In genomic region chr5:52800394-52801213, GRCh38 we compare ENCODE assay signal across 8 cellular contexts. TPM values are rescaled to one million over a fixed set of nuclear protein-coding genes. Genes with fewer than 3 reads are reported as not detected.
A peak's percentile ranks its signal among the peaks of the same experiment; 100 is the strongest.
DNase-seq lines count a peak whose midpoint lies in the region; ATAC-seq, FAIRE-seq and TF ChIP-seq lines count a peak whose summit lies in the region.

No MANE protein-coding gene starts in this region.

- H3K4me1 ChIP-seq in cardiac muscle cell (ENCODE audit: low read depth) (peaks cover 30% of the 10 kb centered on the region), ovary (ENCODE audit: insufficient read depth) (peaks cover 4% of the 10 kb centered on the region)

- peak overlapping the region; percentile 94 for H3K27ac ChIP-seq in cardiac muscle cell
- H3K27ac ChIP-seq in ovary: peak overlapping the region; percentile 90

- H3K4me3 ChIP-seq in cardiac muscle cell (peak overlapping the region; percentile 73), ovary (peak overlapping the region; percentile 49)

- H3K9me3 ChIP-seq in cardiac muscle cell (ENCODE audit: low read depth): no peaks in the 10 kb centered on the region
- no peaks in the 10 kb centered on the region for H3K9me3 ChIP-seq in ovary

- TF ChIP-seq CTCF in cardiac muscle cell (IDR thresholded peaks at IDR 0.05; ENCODE audit: low read depth, low read length) (no peak), ovary (IDR thresholded peaks at IDR 0.05) (peak in 1 of 3 donors; percentile 16)

- intact Hi-C loops in ovary (cut with DNase I): no loop called here

- H3K27me3 ChIP-seq in cardiac muscle cell: no peaks in the 10 kb centered on the region
- H3K27me3 ChIP-seq in ovary: no peaks in the 10 kb centered on the region

- TF ChIP-seq POLR2A in ovary (IDR thresholded peaks at IDR 0.05): no peak

- no peak for FAIRE-seq in urothelium cell line (lab: Jason Lieb, UNC)

- WGBS in ovary, 3 donors: 1 to 3% (median 2%) methylated on average over 28 to 31 of the region's 31 CpGs

- DNase-seq in COR-L47 (lab: John Stamatoyannopoulos, UW) (peak; percentile 37), SK-N-DZ (ENCODE audit: low spot score) (peak; percentile 59), cardiac muscle cell (ENCODE audit: low read depth in 1 of 2, low spot score in 1 of 2) (peak; percentile 57 to 72), ovary (peak; percentile 54 to 66 (median 60)), urothelium cell line (ENCODE audit: low spot score) (peak; percentile 52)
- peak; percentile 7 for DNase-seq in activated naive CD8-positive, alpha-beta T cell treated with anti-CD3 and anti-CD28 coated beads, Interleukin-2, amount 50 U/mL, for 16 hours (ENCODE audit: low read depth, low spot score)

- no peak for TF ChIP-seq EP300 in ovary (IDR thresholded peaks at IDR 0.05)

- H3K36me3 ChIP-seq in cardiac muscle cell (no peaks in the 10 kb centered on the region), ovary (no peaks in the 10 kb centered on the region)

- ATAC-seq in GM19455 (IDR thresholded peaks at IDR 0.05; ENCODE audit: unreplicated experiment) (peak; percentile 45), HG03520 (IDR thresholded peaks at IDR 0.05; ENCODE audit: unreplicated experiment) (peak; percentile 32)

RNA-seq across cellular contexts. Expression of gene ITGA1, which starts 12.9 kb away (rescaled TPM):
- polyA plus RNA-seq in SK-N-DZ (2014; cell fraction: cytosol; rRNA removed): 4.8 and 5.1 TPM in 2 replicates
- polyA plus RNA-seq in SK-N-DZ (2014; cell fraction: nucleus; rRNA removed): 7.5 and 10.5 TPM in 2 replicates
- total RNA-seq in cardiac muscle cell (2.9 and 6.8 TPM in 2 replicates), ovary (10 to 100 TPM; 10.4 to 17.1 (median 14.7) TPM)
- polyA plus RNA-seq in cardiac muscle cell (2.1 and 7.3 TPM in 2 replicates), ovary (10 to 100 TPM in 1 of 2 donors, 1 to 10 TPM in 1; 4.9 to 41.2 TPM)

RNA-seq across cellular contexts. Expression of gene PELO, which starts 12.9 kb away (rescaled TPM):
- 18.6 and 23.2 TPM in 2 replicates for polyA plus RNA-seq in SK-N-DZ (2014; cell fraction: cytosol; rRNA removed)
- polyA plus RNA-seq in SK-N-DZ (2014; cell fraction: nucleus; rRNA removed): 13.3 and 13.7 TPM in 2 replicates
- 15.3 and 15.6 TPM in 2 replicates for total RNA-seq in cardiac muscle cell
- 14.5 and 16.8 TPM in 2 replicates for polyA plus RNA-seq in cardiac muscle cell
- total RNA-seq in ovary: 10 to 100 TPM in 6 of 7 donors, 1 to 10 TPM in 1; 7.9 to 19.0 (median 11.8) TPM
- polyA plus RNA-seq in ovary: 10 to 100 TPM in 1 of 2 donors, 1 to 10 TPM in 1; 6.3 to 18.4 TPM

Comparison
In these comparisons a context has a peak if more than half of its experiments do, and no peak if none do; other contexts are left out.
1. Peak in every context shown above with its lines: DNase-seq, ATAC-seq, H3K4me3 ChIP-seq and H3K27ac ChIP-seq.
2. DNase-seq: peak in every context shown above with its lines; median percentile 64 in cardiac muscle cell; 60 in ovary; 59 in SK-N-DZ; 52 in urothelium cell line; 37 in COR-L47; 7 in activated naive CD8-positive, alpha-beta T cell treated with anti-CD3 and anti-CD28 coated beads, Interleukin-2, amount 50 U/mL, for 16 hours.